ENCODE assay signal across 11 cellular contexts in the genomic region with DNA sequence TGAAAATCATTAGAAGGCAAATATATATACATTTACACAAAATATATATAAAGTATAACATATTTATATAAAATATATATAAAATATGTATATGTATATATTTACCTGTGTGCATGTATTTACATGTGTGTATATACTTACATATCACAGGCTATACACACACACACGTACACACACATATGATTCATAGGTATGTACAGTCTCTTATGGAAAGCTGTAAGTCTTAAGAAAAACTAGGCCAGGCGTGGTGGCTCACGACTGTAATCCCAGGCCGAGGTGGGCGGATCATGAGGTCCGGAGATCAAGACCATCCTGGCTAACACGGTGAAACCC. TPM values are rescaled to one million over a fixed set of nuclear protein-coding genes. Genes with fewer than 3 reads are reported as not detected.
A peak's percentile ranks its signal among the peaks of the same experiment; 100 is the strongest.
DNase-seq lines count a peak whose midpoint lies in the region; ATAC-seq and TF ChIP-seq lines count a peak whose summit lies in the region.
"Had no signal": no experiment of that assay in that cellular context is flagged by ENCODE, and none has a peak within 500 bp of the region (broad histone marks: within the 10 kb centered on the region; RNA-seq: fewer than 3 reads in every experiment).

No MANE protein-coding gene starts in this region.

- H3K4me3 ChIP-seq in left ventricle myocardium inferior, result peak overlapping the region; percentile 10
- no peak overlapping the region for H3K4me3 ChIP-seq in urinary bladder (ENCODE audit: low read depth, low read length)
- no peak overlapping the region for H3K4me3 ChIP-seq in endodermal cell (ENCODE audit: low read length)
- H3K4me3 ChIP-seq: dorsolateral prefrontal cortex had no signal

- TF ChIP-seq CTCF in left ventricle myocardium inferior (IDR thresholded peaks at IDR 0.05; ENCODE audit: borderline replicate concordance), result no peak
- no peak for TF ChIP-seq CTCF in mesothelial cell of epicardium (IDR thresholded peaks at IDR 0.05; ENCODE audit: unreplicated experiment)
- TF ChIP-seq CTCF in endodermal cell (conservative IDR thresholded peaks at IDR 0.05), result no peak

- peak overlapping the region; percentile 99 for H3K27ac Mint-ChIP-seq in activated naive CD8-positive, alpha-beta T cell treated with anti-CD3 and anti-CD28 coated beads, Interleukin-2, amount 50 U/mL, for 24 hours
- H3K27ac Mint-ChIP-seq in mesothelial cell of epicardium (peak overlapping the region; percentile 90), endodermal cell (no peak overlapping the region)
- H3K27ac Mint-ChIP-seq: H9 had no signal

- H3K4me1 ChIP-seq in left ventricle myocardium inferior, result peaks cover 81% of the 10 kb centered on the region
- peaks cover 4% of the 10 kb centered on the region for H3K4me1 ChIP-seq in urinary bladder (ENCODE audit: insufficient read depth)
- H3K4me1 ChIP-seq in endodermal cell (ENCODE audit: control insufficient read depth, insufficient read depth, low read length), result peaks cover 17% of the 10 kb centered on the region

- intact Hi-C loops in left ventricle myocardium inferior (cut with micrococcal nuclease), result no loop called here
- intact Hi-C loops in cardiac septum (cut with DNase I), result no loop called here

- H3K9me3 Mint-ChIP-seq in activated naive CD8-positive, alpha-beta T cell treated with anti-CD3 and anti-CD28 coated beads, Interleukin-2, amount 50 U/mL, for 24 hours, result peaks cover 3% of the 10 kb centered on the region
- H3K9me3 Mint-ChIP-seq in mesothelial cell of epicardium, result no peaks in the 10 kb centered on the region
- H3K9me3 Mint-ChIP-seq in endodermal cell, result no peaks in the 10 kb centered on the region
- H3K9me3 Mint-ChIP-seq: H9 had no signal

- no peak overlapping the region for H3K9ac ChIP-seq in endodermal cell (ENCODE audit: extremely low read depth, low read length, poor library complexity, severe bottlenecking)

- H3K27me3 Mint-ChIP-seq in activated naive CD8-positive, alpha-beta T cell treated with anti-CD3 and anti-CD28 coated beads, Interleukin-2, amount 50 U/mL, for 24 hours, result no peaks in the 10 kb centered on the region
- H3K27me3 Mint-ChIP-seq in mesothelial cell of epicardium (ENCODE audit: low read depth) (no peaks in the 10 kb centered on the region), endodermal cell (ENCODE audit: insufficient read depth) (no peaks in the 10 kb centered on the region)

- ATAC-seq in activated naive CD8-positive, alpha-beta T cell treated with anti-CD3 and anti-CD28 coated beads, Interleukin-2, amount 50 U/mL, for 24 hours, result no peak
- ATAC-seq in GM18511 (IDR thresholded peaks at IDR 0.05; ENCODE audit: unreplicated experiment), result no peak

- H3K27me3 ChIP-seq in left ventricle myocardium inferior (ENCODE audit: low read depth) (no peaks in the 10 kb centered on the region), endodermal cell (ENCODE audit: control insufficient read depth, insufficient read depth, low read length, poor library complexity, severe bottlenecking) (no peaks in the 10 kb centered on the region)
- H3K27me3 ChIP-seq: dorsolateral prefrontal cortex had no signal

- DNase-seq in left ventricle myocardium inferior, result no peak
- no peak for DNase-seq in cardiac septum (ENCODE audit: low spot score)
- no peak for DNase-seq in activated naive CD8-positive, alpha-beta T cell treated with anti-CD3 and anti-CD28 coated beads, Interleukin-2, amount 50 U/mL, for 24 hours
- no peak for DNase-seq in mesothelial cell of epicardium (ENCODE audit: low spot score in 2 of 2, unreplicated experiment in 2 of 2)
- DNase-seq in endodermal cell, result no peak
- no peak for DNase-seq in AG08395 (ENCODE audit: low spot score)
- DNase-seq: dorsolateral prefrontal cortex, H9, NCI-H1694 treated with DMSO at 0.1 percent for 48 hours had no signal

- peaks cover 14% of the 10 kb centered on the region for H3K36me3 ChIP-seq in left ventricle myocardium inferior
- H3K36me3 ChIP-seq in urinary bladder (ENCODE audit: insufficient read depth), result no peaks in the 10 kb centered on the region
- peaks cover 3% of the 10 kb centered on the region for H3K36me3 ChIP-seq in endodermal cell (ENCODE audit: control insufficient read depth, insufficient read depth, low read length)

- 85% methylated on average over 7 of the region's 7 CpGs for WGBS in urinary bladder
- 91 to 96% methylated on average over 5 to 6 of the region's 7 CpGs for WGBS in endodermal cell (ENCODE audit: insufficient coverage in 1 of 2, insufficient read length in 1 of 2), 2 experiments

- H3K27ac ChIP-seq in left ventricle myocardium inferior (replicated peaks), result peak overlapping the region; percentile 78
- peak overlapping the region; percentile 63 for H3K27ac ChIP-seq in urinary bladder (ENCODE audit: low read depth)
- H3K27ac ChIP-seq in endodermal cell (ENCODE audit: low read depth, low read length), result no peak overlapping the region

- H3K4me3 Mint-ChIP-seq in activated naive CD8-positive, alpha-beta T cell treated with anti-CD3 and anti-CD28 coated beads, Interleukin-2, amount 50 U/mL, for 24 hours, result no peak overlapping the region
- no peak overlapping the region for H3K4me3 Mint-ChIP-seq in mesothelial cell of epicardium
- H3K4me3 Mint-ChIP-seq in endodermal cell, result no peak overlapping the region
- H3K4me3 Mint-ChIP-seq: H9 had no signal

- peaks cover 60% of the 10 kb centered on the region for H3K4me1 Mint-ChIP-seq in activated naive CD8-positive, alpha-beta T cell treated with anti-CD3 and anti-CD28 coated beads, Interleukin-2, amount 50 U/mL, for 24 hours
- peaks cover 40% of the 10 kb centered on the region for H3K4me1 Mint-ChIP-seq in mesothelial cell of epicardium
- peaks cover 31% of the 10 kb centered on the region for H3K4me1 Mint-ChIP-seq in endodermal cell

- peaks cover 14% of the 10 kb centered on the region for H3K36me3 Mint-ChIP-seq in activated naive CD8-positive, alpha-beta T cell treated with anti-CD3 and anti-CD28 coated beads, Interleukin-2, amount 50 U/mL, for 24 hours (ENCODE audit: low read depth)
- H3K36me3 Mint-ChIP-seq in mesothelial cell of epicardium (peaks cover 24% of the 10 kb centered on the region), endodermal cell (ENCODE audit: low read depth) (peaks cover 8% of the 10 kb centered on the region)

- H3K9me3 ChIP-seq in left ventricle myocardium inferior (replicated peaks) (no peaks in the 10 kb centered on the region), endodermal cell (ENCODE audit: control insufficient read depth, low read length) (no peaks in the 10 kb centered on the region)

RNA-seq across cellular contexts. Expression of a gene that starts 14.7 kb away (rescaled TPM):
- total RNA-seq in left ventricle myocardium inferior (284 TPM), cardiac septum (261 TPM), mesothelial cell of epicardium (122 to 126 TPM (median 123 TPM) in 3 replicates), urinary bladder (33.0 TPM), endodermal cell (10 to 100 TPM; 10.2 to 11.5 TPM)
- 58.7 TPM for polyA plus RNA-seq in urinary bladder
- polyA plus RNA-seq in endodermal cell (2013, experiment 1 of 2), result 16.1 TPM
- polyA plus RNA-seq in endodermal cell (2013, experiment 2 of 2), result 14.8 TPM

RNA-seq across cellular contexts. Expression of a gene that starts 15.1 kb away (rescaled TPM):
- total RNA-seq in left ventricle myocardium inferior (1.7 TPM), cardiac septum (1.9 TPM), mesothelial cell of epicardium (2.9 to 3.2 TPM (median 3.2 TPM) in 3 replicates), urinary bladder (3.6 TPM), endodermal cell (1 to 10 TPM; 2.0 to 2.6 TPM)
- 1.6 TPM for polyA plus RNA-seq in urinary bladder
- 2.2 TPM for polyA plus RNA-seq in endodermal cell (2013, experiment 1 of 2)
- 2.2 TPM for polyA plus RNA-seq in endodermal cell (2013, experiment 2 of 2)
